Comparison of ENCODE assay signal across 32 cellular contexts in genomic region chr10:18514537-18514936, GRCh38.
DNase-seq lines count a peak whose midpoint lies in the region; ATAC-seq, FAIRE-seq and TF ChIP-seq lines count a peak whose summit lies in the region.
"Had no signal": no experiment of that assay in that cellular context is flagged by ENCODE, and none has a peak within 500 bp of the region (broad histone marks: within the 10 kb centered on the region; RNA-seq: fewer than 3 reads in every experiment).

No MANE protein-coding gene starts in this region.

- H3K9ac ChIP-seq in neural cell (ENCODE audit: low read length), result no peak overlapping the region
- H3K9ac ChIP-seq: BLaER1; BLaER1 treated with 17β-estradiol and CSF1 and Interleukin-3, amounts not matched to agents 10 nM and 100 nM had no signal

- H3K9me2 ChIP-seq in neural cell (ENCODE audit: insufficient read depth, low read length), result no peaks in the 10 kb centered on the region

- H2AFZ ChIP-seq in neural cell (ENCODE audit: low read depth, low read length), result no peak overlapping the region

- TF ChIP-seq CTCF in D721Med (IDR thresholded peaks at IDR 0.05; ENCODE audit: insufficient read depth, missing control alignments) (no peak), neural cell (IDR thresholded peaks at IDR 0.05; ENCODE audit: poor library complexity, severe bottlenecking) (no peak)

- no peaks in the 10 kb centered on the region for H3K36me3 ChIP-seq in neural cell (ENCODE audit: insufficient read depth, low read length)
- H3K36me3 ChIP-seq: BE2C had no signal

- POLR2A ChIA-PET in activated CD4-positive, alpha-beta T cell treated with anti-CD3 and anti-CD28 coated beads for 36 hours (lab: Charles Lee), result no interaction called here

- peak overlapping the region; percentile 76 for H3K27ac ChIP-seq in neural cell (ENCODE audit: low read length)
- H3K27ac ChIP-seq: 22Rv1; A549; BLaER1; BLaER1 treated with 17β-estradiol and CSF1 and Interleukin-3, amounts not matched to agents 10 nM and 100 nM; C4-2B had no signal

- no peak overlapping the region for H3K27ac Mint-ChIP-seq in activated CD4-positive, alpha-beta T cell treated with anti-CD3 and anti-CD28 coated beads for 36 hours
- H3K27ac Mint-ChIP-seq: B cell; CD14-positive monocyte; CD4-positive, alpha-beta T cell; CD8-positive, alpha-beta T cell had no signal

- peak overlapping the region; percentile 44 for H3K4me2 ChIP-seq in neural cell (ENCODE audit: low read length)
- H3K4me2 ChIP-seq: A549; BLaER1; BLaER1 treated with 17β-estradiol and CSF1 and Interleukin-3, amounts not matched to agents 10 nM and 100 nM had no signal

- peaks cover 13% of the 10 kb centered on the region for H3K9me3 Mint-ChIP-seq in activated CD4-positive, alpha-beta T cell treated with anti-CD3 and anti-CD28 coated beads for 36 hours (ENCODE audit: low read depth)

- FAIRE-seq in D721Med (lab: Jason Lieb, UNC), result peak; percentile 25
- FAIRE-seq: A204.1, A549 had no signal

- no peaks in the 10 kb centered on the region for H3K27me3 ChIP-seq in neural cell (ENCODE audit: insufficient read depth, low read depth, low read length)
- H3K27me3 ChIP-seq: BLaER1; BLaER1 treated with 17β-estradiol and CSF1 and Interleukin-3, amounts not matched to agents 10 nM and 100 nM had no signal

- CTCF ChIA-PET in activated CD4-positive, alpha-beta T cell treated with anti-CD3 and anti-CD28 coated beads for 36 hours (lab: Charles Lee), result interaction anchor here (0.7 to 1.7 kb wide), 2 partner anchors 9 to 238 kb away, joined by 3 to 6 read pairs; no protein-coding TSS in a partner anchor

- intact Hi-C loops in activated CD4-positive, alpha-beta T cell treated with anti-CD3 and anti-CD28 coated beads for 36 hours (cut with DNase I, micrococcal nuclease), result no loop called here

- ATAC-seq in activated CD4-positive, alpha-beta T cell treated with anti-CD3 and anti-CD28 coated beads for 36 hours, result no peak
- ATAC-seq: A549; CD8-positive, alpha-beta T cell had no signal

- no peaks in the 10 kb centered on the region for H3F3A ChIP-seq in neural cell (ENCODE audit: insufficient read depth, low read length, poor library complexity, severe bottlenecking)

- H3K36me3 Mint-ChIP-seq in activated CD4-positive, alpha-beta T cell treated with anti-CD3 and anti-CD28 coated beads for 36 hours (ENCODE audit: low read depth), result peaks cover 13% of the 10 kb centered on the region
- H3K36me3 Mint-ChIP-seq: CD14-positive monocyte had no signal

- H3K79me2 ChIP-seq in neural cell (replicated peaks; ENCODE audit: insufficient read depth, low read length), result no peaks in the 10 kb centered on the region

- peak overlapping the region; percentile 46 for H3K4me3 ChIP-seq in neural cell (ENCODE audit: low read length)
- H3K4me3 ChIP-seq: A549; BLaER1; BLaER1 treated with 17β-estradiol and CSF1 and Interleukin-3, amounts not matched to agents 10 nM and 100 nM had no signal

- no peak for TF ChIP-seq RAD21 in neural cell (conservative IDR thresholded peaks at IDR 0.05)

- DNase-seq in D721Med (ENCODE audit: insufficient read length, low spot score), result no peak
- DNase-seq in activated CD4-positive, alpha-beta T cell treated with anti-CD3 and anti-CD28 coated beads for 36 hours, result no peak
- DNase-seq in inferior parietal cortex (ENCODE audit: extremely low spot score), result no peak
- DNase-seq: 8988T; ACHN; AML-193; BE2C; C1 segment of cervical spinal cord; Caco-2; Calu3; CD4-positive, alpha-beta memory T cell; CD4-positive, alpha-beta T cell; CD4-positive, CD25-positive, alpha-beta regulatory T cell; CD8-positive, alpha-beta memory T cell; CD8-positive, alpha-beta T cell; COR-L47; DMS 273 treated with DMSO at 0.1 percent for 48 hours; DMS153; DMS53; DMS79; DMS79 treated with DMSO at 0.1 percent for 48 hours; DND-41; EL had no signal

- H4K20me1 ChIP-seq in neural cell (ENCODE audit: insufficient read depth), result no peaks in the 10 kb centered on the region
- H4K20me1 ChIP-seq: BLaER1; BLaER1 treated with 17β-estradiol and CSF1 and Interleukin-3, amounts not matched to agents 10 nM and 100 nM had no signal

- no peaks in the 10 kb centered on the region for H3K9me3 ChIP-seq in neural cell (ENCODE audit: low read length)
- H3K9me3 ChIP-seq: A549; BE2C; BLaER1; BLaER1 treated with 17β-estradiol and CSF1 and Interleukin-3, amounts not matched to agents 10 nM and 100 nM; Caco-2 had no signal

- no peaks in the 10 kb centered on the region for H3K27me3 Mint-ChIP-seq in activated CD4-positive, alpha-beta T cell treated with anti-CD3 and anti-CD28 coated beads for 36 hours
- H3K27me3 Mint-ChIP-seq: B cell; CD4-positive, alpha-beta memory T cell; CD4-positive, alpha-beta T cell; CD4-positive, CD25-positive, alpha-beta regulatory T cell had no signal

- no peak overlapping the region for H3K4me3 Mint-ChIP-seq in activated CD4-positive, alpha-beta T cell treated with anti-CD3 and anti-CD28 coated beads for 36 hours
- H3K4me3 Mint-ChIP-seq: B cell; CD14-positive monocyte; CD4-positive, alpha-beta memory T cell; CD4-positive, alpha-beta T cell; CD4-positive, CD25-positive, alpha-beta regulatory T cell; CD8-positive, alpha-beta memory T cell; CD8-positive, alpha-beta T cell had no signal

- peak; percentile 96 for TF ChIP-seq EP300 in neural cell (conservative IDR thresholded peaks at IDR 0.05; ENCODE audit: poor library complexity, severe bottlenecking)

- H3K4me1 Mint-ChIP-seq in activated CD4-positive, alpha-beta T cell treated with anti-CD3 and anti-CD28 coated beads for 36 hours, result no peaks in the 10 kb centered on the region
- H3K4me1 Mint-ChIP-seq: B cell; CD14-positive monocyte; CD8-positive, alpha-beta memory T cell had no signal

TF ChIP-seq in neural cell, 6 proteins besides CTCF, POLR2A, EP300 and RAD21:
- TF ChIP-seq MXI1 (conservative IDR thresholded peaks at IDR 0.05; ENCODE audit: poor library complexity, severe bottlenecking) (peak; percentile 58), EZH2 (IDR thresholded peaks at IDR 0.05; ENCODE audit: borderline replicate concordance, insufficient read depth, low read length, poor library complexity, severe bottlenecking) (no peak), SMC3 (conservative IDR thresholded peaks at IDR 0.05; ENCODE audit: poor library complexity) (no peak), REST (IDR thresholded peaks at IDR 0.05; ENCODE audit: borderline replicate concordance) (peak; percentile 28), TAF1 (IDR thresholded peaks at IDR 0.05; ENCODE audit: low read depth) (no peak), POLR2AphosphoS5 (IDR thresholded peaks at IDR 0.05) (peak; percentile 84)
